Comparison of ENCODE assay signal across 1 cellular context in genomic region chr1:16623773-16624719, GRCh38.
TF ChIP-seq lines count a peak whose summit lies in the region.

No MANE protein-coding gene starts in this region.

TF ChIP-seq in GM12878, 131 proteins besides CTCF, POLR2A, EP300 and RAD21:
- 0 out of 2 replicates have a peak, but pooled peaks have one; percentile 31 for TF ChIP-seq TCF3 (IDR thresholded peaks at IDR 0.05; ENCODE audit: borderline replicate concordance, insufficient read depth, low read depth, low read length)
